13 cellular contexts compared by ENCODE assay signal in genomic region chr1:37002898-37003297, GRCh38. TPM values are rescaled to one million over a fixed set of nuclear protein-coding genes. Genes with fewer than 3 reads are reported as not detected.
DNase-seq lines count a peak whose midpoint lies in the region; ATAC-seq and TF ChIP-seq lines count a peak whose summit lies in the region.
"Had no signal": no experiment of that assay in that cellular context is flagged by ENCODE, and none has a peak within 500 bp of the region (broad histone marks: within the 10 kb centered on the region; RNA-seq: fewer than 3 reads in every experiment).

No MANE protein-coding gene starts in this region.

- TF ChIP-seq CTCF in GM06990 (IDR thresholded peaks at IDR 0.05; ENCODE audit: insufficient read depth, low read length, poor library complexity, severe bottlenecking) (peak; percentile 11), LNCaP clone FGC (IDR thresholded peaks at IDR 0.05; ENCODE audit: control insufficient read depth, extremely low read depth, insufficient read depth) (peak; percentile 21; the same call in 1 of the 2 replicates), osteoblast (IDR thresholded peaks at IDR 0.05; ENCODE audit: extremely low read depth, low read depth, low read length) (no peak)

- no peaks in the 10 kb centered on the region for H3K9me3 ChIP-seq in osteoblast (ENCODE audit: low read depth, low read length)
- H3K9me3 ChIP-seq: A549, BLaER1 had no signal

- no peaks in the 10 kb centered on the region for H3K4me1 ChIP-seq in osteoblast (ENCODE audit: insufficient read depth, low read length)
- H3K4me1 ChIP-seq: A549 had no signal

- no peaks in the 10 kb centered on the region for H4K20me1 ChIP-seq in osteoblast (ENCODE audit: insufficient read depth, low read length)
- H4K20me1 ChIP-seq: BLaER1 had no signal

- in situ Hi-C loops in SK-MEL-5 (cut with HindIII; ENCODE audit: low pct_unique_long_range_greater_than_20kb, low sequenced_read_pairs), result no loop called here

- H3K79me2 ChIP-seq in osteoblast (ENCODE audit: insufficient read depth, low read length), result no peaks in the 10 kb centered on the region

- DNase-seq in GM06990 (ENCODE audit: extremely low read depth, insufficient read length), result no peak
- DNase-seq in LNCaP clone FGC (ENCODE audit: low read depth), result no peak
- DNase-seq in SK-MEL-5 (ENCODE audit: low read depth, low spot score), result peak; percentile 29
- peak; percentile 86 for DNase-seq in osteoblast (ENCODE audit: insufficient read length, low spot score, missing footprints)
- DNase-seq in GDM1 (lab: John Stamatoyannopoulos, UW), result no peak
- no peak for DNase-seq in AG08396 (ENCODE audit: low spot score)
- DNase-seq: Calu3; CD8-positive, alpha-beta T cell had no signal

- H3K4me3 ChIP-seq in GM06990 (replicated peaks; ENCODE audit: low read depth, low read length) (no peak overlapping the region), LNCaP clone FGC (ENCODE audit: low read depth, low read length) (no peak overlapping the region), osteoblast (ENCODE audit: insufficient read depth, low read length) (no peak overlapping the region)
- H3K4me3 ChIP-seq: A549, BLaER1, GM23338 had no signal

- H3K36me3 ChIP-seq in GM06990 (ENCODE audit: control insufficient read depth, insufficient read depth, low read length) (no peaks in the 10 kb centered on the region), osteoblast (ENCODE audit: insufficient read depth, low read length) (no peaks in the 10 kb centered on the region)
- H3K36me3 ChIP-seq: BLaER1 had no signal

- no peaks in the 10 kb centered on the region; the same call in none of the 2 replicates for H3K27me3 ChIP-seq in GM06990 (replicated peaks; ENCODE audit: control insufficient read depth, insufficient read depth, low read length)
- H3K27me3 ChIP-seq in osteoblast (ENCODE audit: insufficient read depth, low read length), result no peaks in the 10 kb centered on the region
- H3K27me3 ChIP-seq: BLaER1 had no signal

- no peak for ATAC-seq in HG02798 (IDR thresholded peaks at IDR 0.05; ENCODE audit: poor library complexity, unreplicated experiment)
- ATAC-seq: A549; CD8-positive, alpha-beta T cell; GM23338 had no signal

- no peak overlapping the region for H3K4me2 ChIP-seq in osteoblast (ENCODE audit: insufficient read depth, low read length)
- H3K4me2 ChIP-seq: A549, GM23338 had no signal

- no peak overlapping the region for H2AFZ ChIP-seq in osteoblast (ENCODE audit: low read length)
- H2AFZ ChIP-seq: GM23338 had no signal

- no peak overlapping the region for H3K27ac ChIP-seq in osteoblast (ENCODE audit: low read depth, low read length)
- H3K27ac ChIP-seq: A549 had no signal

RNA-seq across cellular contexts. Expression of gene GRIK3, which starts 31.4 kb away (rescaled TPM):
- 0.05 TPM in 1 of 2 replicates, not detected in the other for total RNA-seq in SK-MEL-5 (2014; rRNA removed; shearing (Covaris generic))
- polyA plus RNA-seq in SK-MEL-5 (2015; cell fraction: cytosol; rRNA removed), result 0.05 TPM in 1 of 2 replicates, not detected in the other
- 0.04 TPM in 1 of 2 replicates, not detected in the other for polyA plus RNA-seq in SK-MEL-5 (2015; cell fraction: nucleus; rRNA removed)
- total RNA-seq in osteoblast, result not detected in 2 replicates
- total RNA-seq: Calu3; CD8-positive, alpha-beta T cell; HT1080 had no signal
- polyA plus RNA-seq: A549 had no signal

Comparison
In these comparisons a context has a peak if more than half of its experiments do, and no peak if none do; other contexts are left out.
1. DNase-seq: peak in SK-MEL-5 (single experiment) and osteoblast (single experiment); none in GM06990 (single experiment), LNCaP clone FGC (single experiment), GDM1 (single experiment) and AG08396 (single experiment).